ENCODE assay signal across 8 cellular contexts in the genomic region with DNA sequence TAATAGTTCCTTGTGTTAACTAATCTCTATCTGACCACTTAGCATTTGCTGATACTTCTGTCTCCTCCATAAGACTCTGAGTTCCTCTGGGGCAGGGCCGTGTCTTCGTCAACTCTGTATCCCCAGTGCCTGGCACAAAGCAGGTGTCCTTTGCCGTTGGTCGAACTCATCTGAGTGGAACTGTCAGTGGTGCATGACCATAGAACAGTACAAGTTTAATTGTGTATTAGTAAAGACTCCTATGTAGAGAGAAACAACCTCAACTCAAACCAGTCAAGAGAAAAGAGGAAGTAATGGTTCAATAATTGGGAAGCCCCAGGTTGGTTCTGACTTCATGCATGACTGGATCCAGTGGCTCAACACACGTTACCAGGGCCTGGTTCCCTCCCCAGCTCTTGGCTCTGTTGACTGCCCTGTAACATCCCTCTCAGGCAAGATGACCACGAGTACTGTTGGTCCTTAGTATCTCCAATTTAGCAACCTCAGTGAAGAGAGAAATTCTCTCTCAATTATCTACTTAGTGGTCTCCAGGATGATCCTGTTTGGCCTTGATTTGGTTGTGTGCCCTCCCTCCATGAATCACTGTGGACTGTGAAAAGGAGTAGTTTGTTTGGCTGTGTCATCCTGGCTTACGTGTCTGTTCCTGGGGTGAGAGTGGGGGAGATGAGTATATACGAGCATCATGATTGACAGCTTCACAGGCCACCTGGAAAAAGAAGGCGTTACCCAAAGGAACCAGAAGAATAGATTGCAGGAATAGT. TPM values are rescaled to one million over a fixed set of nuclear protein-coding genes. Genes with fewer than 3 reads are reported as not detected.
DNase-seq lines count a peak whose midpoint lies in the region; ATAC-seq, FAIRE-seq and TF ChIP-seq lines count a peak whose summit lies in the region.

No MANE protein-coding gene starts in this region.

- peak overlapping the region; percentile 10 to 69 for H3K4me3 Mint-ChIP-seq in stimulated activated naive B cell treated with anti-CD40 and anti-IgM and Interleukin-4, amounts not matched to agents 10 μg/mL and 1 μg/mL and 100 μg/mL, for 72 hours

- DNase-seq in SIG-M5 treated with dmso at 0.1 percent for 504 hours (lab: John Stamatoyannopoulos, UW; ENCODE audit: unreplicated experiment), result peak; percentile 77
- DNase-seq in SIG-M5 (lab: John Stamatoyannopoulos, UW), result no peak
- peak; percentile 95 for DNase-seq in RCC 7860 (ENCODE audit: low spot score)
- peak; percentile 86 for DNase-seq in stimulated activated naive B cell treated with anti-CD40 and anti-IgM and Interleukin-4, amounts not matched to agents 10 μg/mL and 1 μg/mL and 100 μg/mL, for 72 hours
- DNase-seq in DMS153 treated with DMSO at 0.1 percent for 48 hours (lab: John Stamatoyannopoulos, UW; ENCODE audit: unreplicated experiment), result no peak
- DNase-seq in NCI-H146 treated with DMSO at 0.1 percent for 48 hours (lab: John Stamatoyannopoulos, UW; ENCODE audit: unreplicated experiment), result no peak
- no peak for DNase-seq in dorsolateral prefrontal cortex

- intact Hi-C loops in dorsolateral prefrontal cortex (cut with DNase I), result no loop called here

- FAIRE-seq in RCC 7860 (lab: Jason Lieb, UNC), result peak; percentile 97

- no peak overlapping the region for H3K27ac ChIP-seq in dorsolateral prefrontal cortex

- H3K9me3 Mint-ChIP-seq in stimulated activated naive B cell treated with anti-CD40 and anti-IgM and Interleukin-4, amounts not matched to agents 10 μg/mL and 1 μg/mL and 100 μg/mL, for 72 hours, result peaks cover 0 to 3% of the 10 kb centered on the region in 2 donors

- H3K36me3 Mint-ChIP-seq in stimulated activated naive B cell treated with anti-CD40 and anti-IgM and Interleukin-4, amounts not matched to agents 10 μg/mL and 1 μg/mL and 100 μg/mL, for 72 hours, result peaks cover 0 to 2% of the 10 kb centered on the region in 2 donors

- no peaks in the 10 kb centered on the region for H3K27me3 ChIP-seq in dorsolateral prefrontal cortex

- no peak for TF ChIP-seq CTCF in dorsolateral prefrontal cortex (IDR thresholded peaks at IDR 0.05 in 54 of 56, conservative IDR thresholded peaks at IDR 0.05 in 2 of 56; ENCODE audit: low read depth in 1 of 56, partially characterized antibody in 56 of 56)

- no peaks in the 10 kb centered on the region for H3K27me3 Mint-ChIP-seq in stimulated activated naive B cell treated with anti-CD40 and anti-IgM and Interleukin-4, amounts not matched to agents 10 μg/mL and 1 μg/mL and 100 μg/mL, for 72 hours

- H3K27ac Mint-ChIP-seq in stimulated activated naive B cell treated with anti-CD40 and anti-IgM and Interleukin-4, amounts not matched to agents 10 μg/mL and 1 μg/mL and 100 μg/mL, for 72 hours, result peak overlapping the region; percentile 98

- no peak overlapping the region for H3K4me3 ChIP-seq in dorsolateral prefrontal cortex

- peaks cover 37 to 66% of the 10 kb centered on the region in 2 donors for H3K4me1 Mint-ChIP-seq in stimulated activated naive B cell treated with anti-CD40 and anti-IgM and Interleukin-4, amounts not matched to agents 10 μg/mL and 1 μg/mL and 100 μg/mL, for 72 hours

- ATAC-seq in HG03064 (IDR thresholded peaks at IDR 0.05; ENCODE audit: low read depth, unreplicated experiment), result peak; percentile 90
- peak; percentile 90 to 92 for ATAC-seq in stimulated activated naive B cell treated with anti-CD40 and anti-IgM and Interleukin-4, amounts not matched to agents 10 μg/mL and 1 μg/mL and 100 μg/mL, for 72 hours (replicated peaks)

RNA-seq across cellular contexts. Expression of a gene that starts 58.5 kb away (rescaled TPM):
- 10 to 100 TPM; 21.9 to 64.7 (median 36.1) TPM for total RNA-seq in dorsolateral prefrontal cortex

Comparison
In these comparisons a context has a peak if more than half of its experiments do, and no peak if none do; other contexts are left out.
1. DNase-seq: peak in SIG-M5 treated with dmso at 0.1 percent for 504 hours (single experiment), RCC 7860 (single experiment) and stimulated activated naive B cell treated with anti-CD40 and anti-IgM and Interleukin-4, amounts not matched to agents 10 μg/mL and 1 μg/mL and 100 μg/mL, for 72 hours (single experiment); none in SIG-M5 (single experiment), DMS153 treated with DMSO at 0.1 percent for 48 hours (single experiment), NCI-H146 treated with DMSO at 0.1 percent for 48 hours (single experiment) and dorsolateral prefrontal cortex (0 of 10).